In genomic region chr19:17385878-17386611, GRCh38 we compare ENCODE assay signal across 9 cellular contexts. TPM values are rescaled to one million over a fixed set of nuclear protein-coding genes. Genes with fewer than 3 reads are reported as not detected.
A peak's percentile ranks its signal among the peaks of the same experiment; 100 is the strongest.
DNase-seq lines count a peak whose midpoint lies in the region; ATAC-seq, FAIRE-seq and TF ChIP-seq lines count a peak whose summit lies in the region.
"Had no signal": no experiment of that assay in that cellular context is flagged by ENCODE, and none has a peak within 500 bp of the region (broad histone marks: within the 10 kb centered on the region; RNA-seq: fewer than 3 reads in every experiment).

No MANE protein-coding gene starts in this region.

- FAIRE-seq in frontal cortex (lab: Jason Lieb, UNC), result no peak
- FAIRE-seq: islet of Langerhans had no signal

- no peaks in the 10 kb centered on the region for H3K36me3 Mint-ChIP-seq in activated T-cell treated with anti-CD3 and anti-CD28 coated beads, Interleukin-2, amount 50 U/mL, for 72 hours (ENCODE audit: insufficient read depth in 2 of 2)

- intact Hi-C loops in posterior vena cava (cut with DNase I), result loop anchor here in 1 of 2 donors (5.0 kb wide), 1 partner anchor 94 kb away; no protein-coding TSS in a partner anchor

- DNase-seq in AG08396 (ENCODE audit: low spot score) (peak; percentile 84), GM20000 (ENCODE audit: low spot score) (peak; percentile 82), OCI-M1 (lab: John Stamatoyannopoulos, UW) (peak; percentile 71), frontal cortex (ENCODE audit: low spot score in 2 of 2) (peak; percentile 50 to 75), posterior vena cava (ENCODE audit: low spot score) (peak; percentile 88)
- DNase-seq in activated T-cell treated with anti-CD3 and anti-CD28 coated beads, Interleukin-2, amount 50 U/mL, for 72 hours, result peak; percentile 72 to 74

- ATAC-seq in activated T-cell treated with anti-CD3 and anti-CD28 coated beads, Interleukin-2, amount 50 U/mL, for 72 hours (replicated peaks in 1 of 2), result peak; percentile 34 to 48
- no peak for ATAC-seq in GM21529 (IDR thresholded peaks at IDR 0.05; ENCODE audit: unreplicated experiment)
- ATAC-seq in HG02981 (IDR thresholded peaks at IDR 0.05; ENCODE audit: unreplicated experiment), result no peak

- H3K4me1 Mint-ChIP-seq in activated T-cell treated with anti-CD3 and anti-CD28 coated beads, Interleukin-2, amount 50 U/mL, for 72 hours (ENCODE audit: low read depth), result peaks cover 11% of the 10 kb centered on the region

- peak; percentile 73 for TF ChIP-seq CTCF in GM20000 (IDR thresholded peaks at IDR 0.05; ENCODE audit: extremely low read depth, missing control alignments)

- H3K4me3 Mint-ChIP-seq in activated T-cell treated with anti-CD3 and anti-CD28 coated beads, Interleukin-2, amount 50 U/mL, for 72 hours, result no peak overlapping the region

- peaks cover 10% of the 10 kb centered on the region for H3K27me3 Mint-ChIP-seq in activated T-cell treated with anti-CD3 and anti-CD28 coated beads, Interleukin-2, amount 50 U/mL, for 72 hours (ENCODE audit: low read depth)

- no peak overlapping the region for H3K27ac Mint-ChIP-seq in activated T-cell treated with anti-CD3 and anti-CD28 coated beads, Interleukin-2, amount 50 U/mL, for 72 hours

- no peaks in the 10 kb centered on the region for H3K9me3 Mint-ChIP-seq in activated T-cell treated with anti-CD3 and anti-CD28 coated beads, Interleukin-2, amount 50 U/mL, for 72 hours

RNA-seq across cellular contexts. Expression of gene CCDC194, which starts 8.0 kb away (rescaled TPM):
- total RNA-seq in activated T-cell treated with anti-CD3 and anti-CD28 coated beads, Interleukin-2, amount 50 U/mL, for 72 hours, result 1 to 10 TPM; 2.2 to 2.8 TPM
- total RNA-seq in frontal cortex, result not detected
- total RNA-seq in posterior vena cava, result under 1 TPM in 1 of 2 donors, not detected in 1; 0.52 TPM

RNA-seq across cellular contexts. Expression of gene PLVAP, which starts 8.9 kb away (rescaled TPM):
- total RNA-seq in activated T-cell treated with anti-CD3 and anti-CD28 coated beads, Interleukin-2, amount 50 U/mL, for 72 hours, result not detected
- total RNA-seq in frontal cortex (under 0.01 TPM), posterior vena cava (100 to 1,000 TPM; 151 to 181 TPM)

RNA-seq across cellular contexts. Expression of gene BST2, which starts 19.4 kb away (rescaled TPM):
- total RNA-seq in activated T-cell treated with anti-CD3 and anti-CD28 coated beads, Interleukin-2, amount 50 U/mL, for 72 hours, result 10 to 100 TPM; 40.9 to 75.0 TPM
- total RNA-seq in frontal cortex (1.6 TPM), posterior vena cava (10 to 100 TPM; 37.8 to 82.9 TPM)

RNA-seq across cellular contexts. Expression of gene MVB12A, which starts 33.8 kb away (rescaled TPM):
- total RNA-seq in activated T-cell treated with anti-CD3 and anti-CD28 coated beads, Interleukin-2, amount 50 U/mL, for 72 hours, result 10 to 100 TPM; 32.4 to 38.4 TPM
- total RNA-seq in frontal cortex, result 17.5 TPM
- total RNA-seq in posterior vena cava, result 10 to 100 TPM; 24.4 to 30.3 TPM

RNA-seq across cellular contexts. Expression of gene GTPBP3, which starts 48.7 kb away (rescaled TPM):
- 10 to 100 TPM; 26.0 to 39.1 TPM for total RNA-seq in activated T-cell treated with anti-CD3 and anti-CD28 coated beads, Interleukin-2, amount 50 U/mL, for 72 hours
- 11.8 TPM for total RNA-seq in frontal cortex
- total RNA-seq in posterior vena cava, result 10 to 100 TPM; 12.7 to 15.8 TPM

Comparison
In these comparisons a context has a peak if more than half of its experiments do, and no peak if none do; other contexts are left out.
1. ATAC-seq: peak in activated T-cell treated with anti-CD3 and anti-CD28 coated beads, Interleukin-2, amount 50 U/mL, for 72 hours (2 of 2); none in GM21529 (single experiment) and HG02981 (single experiment).
2. RNA of gene PLVAP, which starts 8.9 kb away (total RNA-seq): 151 to 181 TPM in posterior vena cava; not detected in activated T-cell treated with anti-CD3 and anti-CD28 coated beads, Interleukin-2, amount 50 U/mL, for 72 hours and under 0.01 TPM in frontal cortex (single experiment); every median in the first group is over 100 times any median in the second.
3. RNA of gene BST2, which starts 19.4 kb away (total RNA-seq): 37.8 to 82.9 TPM in posterior vena cava and 40.9 to 75.0 TPM in activated T-cell treated with anti-CD3 and anti-CD28 coated beads, Interleukin-2, amount 50 U/mL, for 72 hours; 1.6 TPM in frontal cortex (single experiment); every median in the first group is over 10 times any median in the second.
4. Peak in every context shown above with its lines, with median percentiles within 50 percentile points of each other: DNase-seq.